Comparison of ENCODE assay signal across 8 cellular contexts in the genomic region with DNA sequence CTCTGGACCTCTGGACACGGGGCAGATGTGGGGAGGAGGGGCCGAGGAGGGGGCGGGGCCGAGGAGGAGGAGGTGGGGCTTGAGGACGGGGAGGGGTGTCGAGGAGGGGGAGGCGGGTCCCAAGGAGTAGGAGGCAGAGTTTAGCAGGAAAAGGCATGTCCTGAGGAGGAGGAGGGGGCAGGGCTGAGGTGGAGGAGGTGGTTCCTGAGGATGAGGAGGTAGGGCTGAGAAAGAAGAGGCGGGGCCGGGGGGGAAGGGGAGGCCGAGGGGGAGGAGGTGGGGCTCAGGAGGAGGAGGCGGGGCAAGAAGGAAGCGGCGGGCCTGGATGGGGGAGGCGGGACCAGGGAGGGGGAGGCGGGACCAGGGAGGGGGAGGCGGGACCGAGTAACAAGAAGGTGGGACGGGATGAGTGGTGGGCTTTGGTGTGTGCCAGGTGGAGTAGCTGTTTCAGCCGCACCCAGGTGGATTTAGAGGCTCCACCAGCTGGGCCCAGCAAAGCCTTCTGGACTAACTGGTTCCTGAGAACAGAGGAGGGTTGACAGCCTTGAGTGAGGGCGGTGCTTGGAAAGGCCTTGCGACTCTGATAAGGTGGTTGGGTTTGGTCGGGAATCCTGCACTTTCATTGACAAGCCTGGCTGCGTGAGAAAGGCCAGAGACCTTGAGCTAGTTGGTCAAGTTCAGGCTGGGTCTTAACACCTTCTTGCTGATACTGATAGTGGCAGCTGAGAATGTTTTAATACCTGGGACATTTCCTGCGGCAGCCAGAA. TPM values are rescaled to one million over a fixed set of nuclear protein-coding genes. Genes with fewer than 3 reads are reported as not detected.
DNase-seq lines count a peak whose midpoint lies in the region; ATAC-seq and TF ChIP-seq lines count a peak whose summit lies in the region.

No MANE protein-coding gene starts in this region.

- CTCF ChIA-PET in PC-9 (lab: Charles Lee), result no interaction called here

- TF ChIP-seq CTCF in PC-9 (conservative IDR thresholded peaks at IDR 0.05) (no peak), cardiac fibroblast (IDR thresholded peaks at IDR 0.05; ENCODE audit: low read depth, low read length) (no peak), testis (IDR thresholded peaks at IDR 0.05) (no peak)

- POLR2A ChIA-PET in PC-9 (lab: Charles Lee; ENCODE audit: unreplicated experiment), result interaction anchor here (0.5 to 0.7 kb wide), 4 partner anchors 17 to 71 kb away, joined by 3 to 8 read pairs (median 4); no protein-coding TSS in a partner anchor

- no peaks in the 10 kb centered on the region for H3K27me3 ChIP-seq in PC-9 (ENCODE audit: insufficient read depth, low read depth)
- no peaks in the 10 kb centered on the region for H3K27me3 ChIP-seq in testis

- H3K36me3 ChIP-seq in PC-9 (ENCODE audit: low read depth), result no peaks in the 10 kb centered on the region
- no peaks in the 10 kb centered on the region for H3K36me3 ChIP-seq in testis (ENCODE audit: low read depth, missing control alignments)

- DNase-seq in ELF-1 (ENCODE audit: low read depth, low spot score), result peak; percentile 95
- DNase-seq in PC-9, result peak; percentile 91
- peak; percentile 59 to 90 for DNase-seq in cardiac fibroblast (ENCODE audit: low read depth in 2 of 2)
- DNase-seq in left kidney (ENCODE audit: low read depth, low spot score), result peak; percentile 94
- DNase-seq in testis, result peak; percentile 80
- DNase-seq in MV-4-11 (lab: John Stamatoyannopoulos, UW), result no peak

- BruUV-seq in PC-9 (replicated peaks; lab: Mats Ljungman, UMichigan), result no TSS peak

- TF ChIP-seq POLR2A in testis (IDR thresholded peaks at IDR 0.05), result no peak

- H3K9me3 ChIP-seq in PC-9 (ENCODE audit: insufficient read depth, low read depth), result no peaks in the 10 kb centered on the region
- no peaks in the 10 kb centered on the region for H3K9me3 ChIP-seq in testis

- H3K9me2 ChIP-seq in PC-9 (ENCODE audit: insufficient read depth), result no peaks in the 10 kb centered on the region

- intact Hi-C loops in PC-9 (cut with micrococcal nuclease; ENCODE audit: unreplicated experiment) (no loop called here), testis (cut with DNase I; ENCODE audit: low total_unique reads) (no loop called here)

- peaks cover 50% of the 10 kb centered on the region for H4K20me1 ChIP-seq in PC-9 (ENCODE audit: insufficient read depth)

- ATAC-seq in GM21360 (IDR thresholded peaks at IDR 0.05; ENCODE audit: unreplicated experiment) (no peak), GM21825 (IDR thresholded peaks at IDR 0.05; ENCODE audit: unreplicated experiment) (no peak)

- peak overlapping the region; percentile 76 for H3K4me2 ChIP-seq in PC-9

- H2AFZ ChIP-seq in PC-9, result peak overlapping the region; percentile 66; the same call in 1 of the 2 replicates

- peak overlapping the region; percentile 51 for H3K4me3 ChIP-seq in PC-9
- peak overlapping the region in 1 of 2 donors; percentile 16 for H3K4me3 ChIP-seq in cardiac fibroblast (replicated peaks in 1 of 2; ENCODE audit: low read depth in 2 of 2, low read length in 2 of 2)
- peak overlapping the region in 1 of 2 donors; percentile 26 for H3K4me3 ChIP-seq in testis

- peaks cover 38% of the 10 kb centered on the region for H3F3A ChIP-seq in PC-9 (ENCODE audit: insufficient read depth, low read depth)

- H3K4me1 ChIP-seq in PC-9 (replicated peaks; ENCODE audit: insufficient read depth), result peaks cover 16% of the 10 kb centered on the region
- H3K4me1 ChIP-seq in testis, result peaks cover 17% of the 10 kb centered on the region

- peak overlapping the region; percentile 20 for H3K27ac ChIP-seq in PC-9
- H3K27ac ChIP-seq in testis, result no peak overlapping the region

- peaks cover 81% of the 10 kb centered on the region for H3K79me2 ChIP-seq in PC-9 (ENCODE audit: low read depth)

- WGBS in testis, 2 donors, result 22 to 30% methylated on average over 22 of the region's 24 CpGs

RNA-seq across cellular contexts. Expression of a gene that starts 7.7 kb away (rescaled TPM):
- total RNA-seq in PC-9 (2021), result 212 and 294 TPM in 2 replicates
- total RNA-seq in testis, result 100 to 1,000 TPM; 164 to 192 TPM
- polyA plus RNA-seq in testis (ENCODE audit: insufficient read depth, low read depth, low replicate concordance), result 418 TPM

RNA-seq across cellular contexts. Expression of a gene that starts 18.9 kb away (rescaled TPM):
- total RNA-seq in PC-9 (2021), result 159 and 199 TPM in 2 replicates
- total RNA-seq in testis, result 100 to 1,000 TPM; 185 to 245 TPM
- 386 TPM for polyA plus RNA-seq in testis (ENCODE audit: insufficient read depth, low read depth, low replicate concordance)

RNA-seq across cellular contexts. Expression of a gene that starts 34.8 kb away (rescaled TPM):
- 192 and 248 TPM in 2 replicates for total RNA-seq in PC-9 (2021)
- 100 to 1,000 TPM; 389 to 493 TPM for total RNA-seq in testis
- 259 TPM for polyA plus RNA-seq in testis (ENCODE audit: insufficient read depth, low read depth, low replicate concordance)

RNA-seq across cellular contexts. Expression of a gene that starts 41.2 kb away (rescaled TPM):
- total RNA-seq in PC-9 (2021), result 205 and 259 TPM in 2 replicates
- 10 to 100 TPM; 55.0 to 57.5 TPM for total RNA-seq in testis
- 47.8 TPM for polyA plus RNA-seq in testis (ENCODE audit: insufficient read depth, low read depth, low replicate concordance)

RNA-seq across cellular contexts. Expression of a gene that starts 45.8 kb away (rescaled TPM):
- total RNA-seq in PC-9 (2021), result not detected in 2 replicates
- 1 to 10 TPM in 1 of 2 donors, under 1 TPM in 1; 0.56 to 1.3 TPM for total RNA-seq in testis
- 1.4 TPM for polyA plus RNA-seq in testis (ENCODE audit: insufficient read depth, low read depth, low replicate concordance)
